Comparison of ENCODE assay signal across 1 cellular context in the genomic region with DNA sequence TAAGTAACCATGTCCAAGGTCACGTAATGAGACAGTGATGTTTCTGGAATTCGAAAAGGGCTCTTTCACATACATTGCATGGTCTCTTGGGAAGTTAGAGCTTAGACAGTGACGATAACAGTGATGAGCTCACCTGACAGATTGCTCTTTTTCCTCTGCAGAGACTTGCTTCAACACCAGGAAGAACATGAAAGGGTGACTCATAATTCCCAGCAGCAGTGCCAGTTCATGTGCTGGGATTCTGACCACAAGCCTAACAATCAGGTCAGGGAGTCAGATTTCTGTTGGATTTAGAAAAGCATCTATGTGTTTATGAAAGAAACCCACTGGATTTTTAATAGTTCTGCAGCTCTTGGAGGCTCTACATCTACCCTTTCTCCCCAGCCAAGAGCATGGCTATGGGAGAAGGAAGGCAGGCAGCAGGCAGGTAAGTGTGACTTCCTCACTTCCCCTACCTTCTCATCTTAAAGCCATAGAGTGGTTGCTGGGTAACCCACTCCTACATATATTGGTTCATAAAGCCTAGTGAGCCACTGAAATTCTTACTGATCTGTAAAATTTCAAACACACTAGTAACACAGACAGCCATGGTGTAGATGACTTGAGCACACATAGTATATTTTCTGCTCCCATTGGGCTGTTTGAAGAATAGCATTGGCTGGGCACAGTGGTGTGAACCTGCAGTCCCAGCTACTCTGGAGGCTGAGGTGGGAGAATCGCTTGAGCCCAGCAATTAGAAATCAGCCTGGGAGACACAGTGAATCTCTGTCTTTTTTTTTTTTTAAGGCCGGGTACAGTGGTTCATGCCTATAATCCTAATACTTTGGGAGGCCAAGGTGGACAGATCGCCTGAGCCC.
TF ChIP-seq lines count a peak whose summit lies in the region.

No MANE protein-coding gene starts in this region.

TF ChIP-seq in HepG2, 621 proteins besides CTCF, POLR2A, EP300 and RAD21 (continued from another document and continues in another):
- TF ChIP-seq, protein P1, sequence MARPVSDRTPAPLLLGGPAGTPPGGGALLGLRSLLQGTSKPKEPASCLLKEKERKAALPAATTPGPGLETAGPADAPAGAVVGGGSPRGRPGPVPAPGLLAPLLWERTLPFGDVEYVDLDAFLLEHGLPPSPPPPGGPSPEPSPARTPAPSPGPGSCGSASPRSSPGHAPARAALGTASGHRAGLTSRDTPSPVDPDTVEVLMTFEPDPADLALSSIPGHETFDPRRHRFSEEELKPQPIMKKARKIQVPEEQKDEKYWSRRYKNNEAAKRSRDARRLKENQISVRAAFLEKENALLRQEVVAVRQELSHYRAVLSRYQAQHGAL (CRISPR knock-in tag; IDR thresholded peaks at IDR 0.05; ENCODE audit: not compliant biosample characterization): peak; percentile 46
- peak; percentile 73 to 93 for TF ChIP-seq NR2F1 (CRISPR knock-in tag; IDR thresholded peaks at IDR 0.05)
- TF ChIP-seq NR1H2 (CRISPR knock-in tag; IDR thresholded peaks at IDR 0.05; ENCODE audit: borderline replicate concordance, low read depth): no peak
- no peak for TF ChIP-seq ZNF101 (CRISPR knock-in tag; IDR thresholded peaks at IDR 0.05; ENCODE audit: borderline replicate concordance, low read depth)
- no peak for TF ChIP-seq ZNF558 (CRISPR knock-in tag; IDR thresholded peaks at IDR 0.05; ENCODE audit: borderline replicate concordance)
- TF ChIP-seq, protein P2, sequence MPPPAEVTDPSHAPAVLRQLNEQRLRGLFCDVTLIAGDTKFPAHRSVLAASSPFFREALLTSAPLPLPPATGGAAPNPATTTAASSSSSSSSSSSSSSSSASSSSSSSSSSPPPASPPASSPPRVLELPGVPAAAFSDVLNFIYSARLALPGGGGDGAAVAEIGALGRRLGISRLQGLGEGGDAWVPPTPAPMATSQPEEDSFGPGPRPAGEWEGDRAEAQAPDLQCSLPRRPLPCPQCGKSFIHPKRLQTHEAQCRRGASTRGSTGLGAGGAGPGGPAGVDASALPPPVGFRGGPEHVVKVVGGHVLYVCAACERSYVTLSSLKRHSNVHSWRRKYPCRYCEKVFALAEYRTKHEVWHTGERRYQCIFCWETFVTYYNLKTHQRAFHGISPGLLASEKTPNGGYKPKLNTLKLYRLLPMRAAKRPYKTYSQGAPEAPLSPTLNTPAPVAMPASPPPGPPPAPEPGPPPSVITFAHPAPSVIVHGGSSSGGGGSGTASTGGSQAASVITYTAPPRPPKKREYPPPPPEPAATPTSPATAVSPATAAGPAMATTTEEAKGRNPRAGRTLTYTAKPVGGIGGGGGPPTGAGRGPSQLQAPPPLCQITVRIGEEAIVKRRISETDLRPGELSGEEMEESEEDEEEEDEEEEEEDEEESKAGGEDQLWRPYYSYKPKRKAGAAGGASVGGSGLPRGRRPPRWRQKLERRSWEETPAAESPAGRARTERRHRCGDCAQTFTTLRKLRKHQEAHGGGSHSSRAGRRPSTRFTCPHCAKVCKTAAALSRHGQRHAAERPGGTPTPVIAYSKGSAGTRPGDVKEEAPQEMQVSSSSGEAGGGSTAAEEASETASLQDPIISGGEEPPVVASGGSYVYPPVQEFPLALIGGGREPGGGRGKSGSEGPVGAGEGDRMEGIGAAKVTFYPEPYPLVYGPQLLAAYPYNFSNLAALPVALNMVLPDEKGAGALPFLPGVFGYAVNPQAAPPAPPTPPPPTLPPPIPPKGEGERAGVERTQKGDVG (CRISPR knock-in tag; IDR thresholded peaks at IDR 0.05; ENCODE audit: borderline replicate concordance): no peak
- no peak for TF ChIP-seq RFXAP (CRISPR knock-in tag; IDR thresholded peaks at IDR 0.05; ENCODE audit: borderline replicate concordance)
- TF ChIP-seq SRSF4 (IDR thresholded peaks at IDR 0.05; ENCODE audit: low read depth, low read length, poor library complexity, severe bottlenecking): no peak
- TF ChIP-seq ZNF879 (CRISPR knock-in tag; IDR thresholded peaks at IDR 0.05): no peak
- no peak for TF ChIP-seq ZNF609 (CRISPR knock-in tag; IDR thresholded peaks at IDR 0.05; ENCODE audit: borderline replicate concordance)
- peak; percentile 68 for TF ChIP-seq HDAC1 (CRISPR knock-in tag; IDR thresholded peaks at IDR 0.05)
- no peak for TF ChIP-seq MBD4 (IDR thresholded peaks at IDR 0.05; ENCODE audit: borderline replicate concordance, low read length)
- peak; percentile 74; the same call in 1 of the 2 replicates for TF ChIP-seq ZNF605 (CRISPR knock-in tag; IDR thresholded peaks at IDR 0.05)
- no peak for TF ChIP-seq ZFY (CRISPR knock-in tag; IDR thresholded peaks at IDR 0.05)
- TF ChIP-seq ZNF724P (CRISPR knock-in tag; IDR thresholded peaks at IDR 0.05; ENCODE audit: borderline replicate concordance): no peak
- TF ChIP-seq SNAPC4 (CRISPR knock-in tag; IDR thresholded peaks at IDR 0.05): 0 out of 2 replicates have a peak, but pooled peaks have one; percentile 42
- no peak for TF ChIP-seq GABPA (IDR thresholded peaks at IDR 0.05; ENCODE audit: low read depth, low read length)
- peak; percentile 26; the same call in 1 of the 2 replicates for TF ChIP-seq GABPA (CRISPR knock-in tag; IDR thresholded peaks at IDR 0.05; ENCODE audit: low read depth)
- no peak for TF ChIP-seq ZNF567 (CRISPR knock-in tag; IDR thresholded peaks at IDR 0.05; ENCODE audit: borderline replicate concordance)
- TF ChIP-seq ZKSCAN5 (CRISPR knock-in tag; IDR thresholded peaks at IDR 0.05): no peak
- TF ChIP-seq ZSCAN20 (CRISPR knock-in tag; IDR thresholded peaks at IDR 0.05; ENCODE audit: borderline replicate concordance): no peak
- TF ChIP-seq NR3C1 (CRISPR knock-in tag; IDR thresholded peaks at IDR 0.05): no peak
- no peak for TF ChIP-seq TRIM24 (CRISPR knock-in tag; IDR thresholded peaks at IDR 0.05)
- TF ChIP-seq HMGXB3 (CRISPR knock-in tag; IDR thresholded peaks at IDR 0.05; ENCODE audit: borderline replicate concordance): peak; percentile 73; the same call in 1 of the 2 replicates
- TF ChIP-seq IRF9 (CRISPR knock-in tag; IDR thresholded peaks at IDR 0.05; ENCODE audit: borderline replicate concordance): peak; percentile 29; the same call in 1 of the 2 replicates
- no peak for TF ChIP-seq SNAPC2 (CRISPR knock-in tag; IDR thresholded peaks at IDR 0.05)
- no peak for TF ChIP-seq ESRRA (CRISPR knock-in tag; IDR thresholded peaks at IDR 0.05; ENCODE audit: low read depth)
- peak; percentile 96 for TF ChIP-seq MED1 (CRISPR knock-in tag; IDR thresholded peaks at IDR 0.05)
- no peak for TF ChIP-seq ZNF232 (CRISPR knock-in tag; IDR thresholded peaks at IDR 0.05; ENCODE audit: borderline replicate concordance)
- no peak for TF ChIP-seq ZNF619 (CRISPR knock-in tag; IDR thresholded peaks at IDR 0.05)
- TF ChIP-seq DNMT1 (CRISPR knock-in tag; IDR thresholded peaks at IDR 0.05): no peak
- TF ChIP-seq, protein P3, sequence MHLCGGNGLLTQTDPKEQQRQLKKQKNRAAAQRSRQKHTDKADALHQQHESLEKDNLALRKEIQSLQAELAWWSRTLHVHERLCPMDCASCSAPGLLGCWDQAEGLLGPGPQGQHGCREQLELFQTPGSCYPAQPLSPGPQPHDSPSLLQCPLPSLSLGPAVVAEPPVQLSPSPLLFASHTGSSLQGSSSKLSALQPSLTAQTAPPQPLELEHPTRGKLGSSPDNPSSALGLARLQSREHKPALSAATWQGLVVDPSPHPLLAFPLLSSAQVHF (CRISPR knock-in tag; IDR thresholded peaks at IDR 0.05): no peak
- peak; percentile 85 for TF ChIP-seq ATF7 (IDR thresholded peaks at IDR 0.05)
- TF ChIP-seq ATF7 (CRISPR knock-in tag; IDR thresholded peaks at IDR 0.05): no peak
- TF ChIP-seq PRPF4 (IDR thresholded peaks at IDR 0.05; ENCODE audit: low read depth, low read length, poor library complexity, severe bottlenecking): no peak
- TF ChIP-seq KMT2A (CRISPR knock-in tag; IDR thresholded peaks at IDR 0.05): peak; percentile 59; the same call in 1 of the 2 replicates
